1 cellular context compared by ENCODE assay signal in genomic region chrX:130834830-130835229, GRCh38.
TF ChIP-seq lines count a peak whose summit lies in the region.

No MANE protein-coding gene starts in this region.

TF ChIP-seq in WTC11, 78 proteins besides CTCF, POLR2A, EP300 and RAD21 (continued from another document):
- TF ChIP-seq, protein P1, sequence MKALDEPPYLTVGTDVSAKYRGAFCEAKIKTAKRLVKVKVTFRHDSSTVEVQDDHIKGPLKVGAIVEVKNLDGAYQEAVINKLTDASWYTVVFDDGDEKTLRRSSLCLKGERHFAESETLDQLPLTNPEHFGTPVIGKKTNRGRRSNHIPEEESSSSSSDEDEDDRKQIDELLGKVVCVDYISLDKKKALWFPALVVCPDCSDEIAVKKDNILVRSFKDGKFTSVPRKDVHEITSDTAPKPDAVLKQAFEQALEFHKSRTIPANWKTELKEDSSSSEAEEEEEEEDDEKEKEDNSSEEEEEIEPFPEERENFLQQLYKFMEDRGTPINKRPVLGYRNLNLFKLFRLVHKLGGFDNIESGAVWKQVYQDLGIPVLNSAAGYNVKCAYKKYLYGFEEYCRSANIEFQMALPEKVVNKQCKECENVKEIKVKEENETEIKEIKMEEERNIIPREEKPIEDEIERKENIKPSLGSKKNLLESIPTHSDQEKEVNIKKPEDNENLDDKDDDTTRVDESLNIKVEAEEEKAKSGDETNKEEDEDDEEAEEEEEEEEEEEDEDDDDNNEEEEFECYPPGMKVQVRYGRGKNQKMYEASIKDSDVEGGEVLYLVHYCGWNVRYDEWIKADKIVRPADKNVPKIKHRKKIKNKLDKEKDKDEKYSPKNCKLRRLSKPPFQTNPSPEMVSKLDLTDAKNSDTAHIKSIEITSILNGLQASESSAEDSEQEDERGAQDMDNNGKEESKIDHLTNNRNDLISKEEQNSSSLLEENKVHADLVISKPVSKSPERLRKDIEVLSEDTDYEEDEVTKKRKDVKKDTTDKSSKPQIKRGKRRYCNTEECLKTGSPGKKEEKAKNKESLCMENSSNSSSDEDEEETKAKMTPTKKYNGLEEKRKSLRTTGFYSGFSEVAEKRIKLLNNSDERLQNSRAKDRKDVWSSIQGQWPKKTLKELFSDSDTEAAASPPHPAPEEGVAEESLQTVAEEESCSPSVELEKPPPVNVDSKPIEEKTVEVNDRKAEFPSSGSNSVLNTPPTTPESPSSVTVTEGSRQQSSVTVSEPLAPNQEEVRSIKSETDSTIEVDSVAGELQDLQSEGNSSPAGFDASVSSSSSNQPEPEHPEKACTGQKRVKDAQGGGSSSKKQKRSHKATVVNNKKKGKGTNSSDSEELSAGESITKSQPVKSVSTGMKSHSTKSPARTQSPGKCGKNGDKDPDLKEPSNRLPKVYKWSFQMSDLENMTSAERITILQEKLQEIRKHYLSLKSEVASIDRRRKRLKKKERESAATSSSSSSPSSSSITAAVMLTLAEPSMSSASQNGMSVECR (CRISPR knock-in tag; IDR thresholded peaks at IDR 0.05; ENCODE audit: borderline replicate concordance), result no peak
- TF ChIP-seq MYBL2 (CRISPR knock-in tag; IDR thresholded peaks at IDR 0.05), result no peak
- TF ChIP-seq, protein P2, sequence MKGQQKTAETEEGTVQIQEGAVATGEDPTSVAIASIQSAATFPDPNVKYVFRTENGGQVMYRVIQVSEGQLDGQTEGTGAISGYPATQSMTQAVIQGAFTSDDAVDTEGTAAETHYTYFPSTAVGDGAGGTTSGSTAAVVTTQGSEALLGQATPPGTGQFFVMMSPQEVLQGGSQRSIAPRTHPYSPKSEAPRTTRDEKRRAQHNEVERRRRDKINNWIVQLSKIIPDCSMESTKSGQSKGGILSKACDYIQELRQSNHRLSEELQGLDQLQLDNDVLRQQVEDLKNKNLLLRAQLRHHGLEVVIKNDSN (CRISPR knock-in tag; IDR thresholded peaks at IDR 0.05), result no peak
- no peak for TF ChIP-seq TEAD4 (CRISPR knock-in tag; IDR thresholded peaks at IDR 0.05)
- no peak for TF ChIP-seq NFE2L1 (CRISPR knock-in tag; IDR thresholded peaks at IDR 0.05)
- no peak for TF ChIP-seq ZNF281 (CRISPR knock-in tag; IDR thresholded peaks at IDR 0.05)
